Comparison of ENCODE assay signal across 8 cellular contexts in genomic region chr10:88385601-88386203, GRCh38.
DNase-seq lines count a peak whose midpoint lies in the region; ATAC-seq and TF ChIP-seq lines count a peak whose summit lies in the region.

No MANE protein-coding gene starts in this region.

- H3K9me3 Mint-ChIP-seq in osteocyte (ENCODE audit: unreplicated experiment): peaks cover 8% of the 10 kb centered on the region

- no peaks in the 10 kb centered on the region for H3K36me3 Mint-ChIP-seq in osteocyte (ENCODE audit: unreplicated experiment)

- peak overlapping the region; percentile 99 for H3K27ac ChIP-seq in HL-60 (replicated peaks)

- peak in 1 of 2 experiments; percentile 91 for DNase-seq in HL-60 (ENCODE audit: low read depth in 1 of 2, low spot score in 1 of 2)
- DNase-seq in activated CD4-positive, CD25-positive, alpha-beta regulatory T cell (lab: John Stamatoyannopoulos, UW): peak in 3 of 4 experiments; percentile 1 to 19 (median 14)
- DNase-seq in epithelial cell of esophagus (ENCODE audit: low read depth): peak; percentile 90
- DNase-seq in retinal pigment epithelial cell (ENCODE audit: low read depth): peak; percentile 31
- no peak for DNase-seq in osteocyte (ENCODE audit: extremely low spot score, unreplicated experiment)
- DNase-seq in DMS114 treated with DMSO at 0.1 percent for 48 hours (lab: John Stamatoyannopoulos, UW; ENCODE audit: unreplicated experiment): no peak

- no peaks in the 10 kb centered on the region for H3K27me3 Mint-ChIP-seq in osteocyte (ENCODE audit: unreplicated experiment)

- no peaks in the 10 kb centered on the region for H3K27me3 ChIP-seq in HL-60 (ENCODE audit: insufficient read depth, poor library complexity, severe bottlenecking)

- ATAC-seq in GM21390 (IDR thresholded peaks at IDR 0.05; ENCODE audit: unreplicated experiment): peak; percentile 65

- peak overlapping the region; percentile 1; the same call in 1 of the 2 replicates for H3K4me3 ChIP-seq in GM08714 (ENCODE audit: low read length)
- H3K4me3 ChIP-seq in HL-60 (replicated peaks; ENCODE audit: insufficient read depth, low read length): no peak overlapping the region
- H3K4me3 ChIP-seq in epithelial cell of esophagus (ENCODE audit: low read length): no peak overlapping the region
- peak overlapping the region; percentile 20 for H3K4me3 ChIP-seq in retinal pigment epithelial cell (ENCODE audit: low read length)

- TF ChIP-seq CTCF in HL-60 (IDR thresholded peaks at IDR 0.05; ENCODE audit: insufficient read depth, low read length) (no peak), epithelial cell of esophagus (IDR thresholded peaks at IDR 0.05; ENCODE audit: insufficient read depth, low read depth, low read length, missing control alignments) (peak; percentile 15), retinal pigment epithelial cell (conservative IDR thresholded peaks at IDR 0.05; ENCODE audit: low read depth, low read length) (no peak), osteocyte (IDR thresholded peaks at IDR 0.05) (no peak)

- H3K27ac Mint-ChIP-seq in osteocyte (ENCODE audit: unreplicated experiment): no peak overlapping the region

- no peaks in the 10 kb centered on the region for H3K4me1 Mint-ChIP-seq in osteocyte (ENCODE audit: unreplicated experiment)

- no peak overlapping the region for H3K4me3 Mint-ChIP-seq in osteocyte (ENCODE audit: unreplicated experiment)

Comparison
In these comparisons a context has a peak if more than half of its experiments do, and no peak if none do; other contexts are left out.
1. H3K4me3 ChIP-seq: peak in GM08714 (single experiment) and retinal pigment epithelial cell (single experiment); none in HL-60 (single experiment) and epithelial cell of esophagus (single experiment).
2. DNase-seq: peak in activated CD4-positive, CD25-positive, alpha-beta regulatory T cell (3 of 4), epithelial cell of esophagus (single experiment) and retinal pigment epithelial cell (single experiment); none in osteocyte (single experiment) and DMS114 treated with DMSO at 0.1 percent for 48 hours (single experiment).